In genomic region chr1:94246692-94247145, GRCh38 we compare ENCODE assay signal across 8 cellular contexts. TPM values are rescaled to one million over a fixed set of nuclear protein-coding genes. Genes with fewer than 3 reads are reported as not detected.
DNase-seq lines count a peak whose midpoint lies in the region; ATAC-seq and TF ChIP-seq lines count a peak whose summit lies in the region.

No MANE protein-coding gene starts in this region.

- no peak for TF ChIP-seq EP300 in SK-N-SH (IDR thresholded peaks at IDR 0.05; ENCODE audit: borderline replicate concordance in 1 of 2, low read depth in 1 of 2, low read length in 1 of 2)

- H4K20me1 ChIP-seq in SK-N-SH (ENCODE audit: insufficient read depth) = no peaks in the 10 kb centered on the region

- peak overlapping the region; percentile 59 to 80 for H3K4me3 ChIP-seq in SK-N-SH (ENCODE audit: low read depth in 2 of 2, low read length in 1 of 2)
- H3K4me3 ChIP-seq in foreskin fibroblast (ENCODE audit: low read depth in 1 of 2, low read length in 2 of 2) = peak overlapping the region; percentile 63 to 92
- peak overlapping the region; percentile 59 for H3K4me3 ChIP-seq in parathyroid adenoma (ENCODE audit: low read depth, low read length)

- CTCF ChIA-PET in SK-N-SH (lab: Yijun Ruan, JAX) = interaction anchor here (0.6 to 4.2 kb wide), 6 partner anchors 11 to 207 kb away, joined by 3 to 29 read pairs (median 11); no protein-coding TSS in a partner anchor

- H3K9me2 ChIP-seq in SK-N-SH = no peaks in the 10 kb centered on the region

- no peak for TF ChIP-seq RAD21 in SK-N-SH (IDR thresholded peaks at IDR 0.05; ENCODE audit: low read length)

- peaks cover 0 to 9% of the 10 kb centered on the region in 2 experiments; a peak in 2 of 4 replicates for H3K4me1 ChIP-seq in SK-N-SH (ENCODE audit: control insufficient read depth in 1 of 2, insufficient read depth in 2 of 2, low read depth in 1 of 2, low read length in 1 of 2)
- peaks cover 2% of the 10 kb centered on the region for H3K4me1 ChIP-seq in parathyroid adenoma

- ATAC-seq in GM21526 (IDR thresholded peaks at IDR 0.05; ENCODE audit: low FRiP score, unreplicated experiment) = no peak

- no peaks in the 10 kb centered on the region for H3K27me3 ChIP-seq in SK-N-SH (ENCODE audit: insufficient read depth)
- H3K27me3 ChIP-seq in parathyroid adenoma (ENCODE audit: control insufficient read depth, insufficient read depth, low read length) = no peaks in the 10 kb centered on the region

- no peaks in the 10 kb centered on the region for H3K36me3 ChIP-seq in SK-N-SH (replicated peaks in 1 of 2; ENCODE audit: control insufficient read depth in 1 of 2, insufficient read depth in 2 of 2, low read length in 1 of 2)
- no peaks in the 10 kb centered on the region for H3K36me3 ChIP-seq in parathyroid adenoma (ENCODE audit: control insufficient read depth, insufficient read depth, low read length)

- H3K4me2 ChIP-seq in SK-N-SH (peak overlapping the region; percentile 66), parathyroid adenoma (ENCODE audit: low read length) (peak overlapping the region; percentile 95)

- H3K9ac ChIP-seq in SK-N-SH (peak overlapping the region; percentile 55), parathyroid adenoma (no peak overlapping the region)

- DNase-seq in ELF-1 (ENCODE audit: low read depth, low spot score) (peak; percentile 25), SK-N-SH (peak; percentile 28), foreskin fibroblast (no peak), NCI-H748 treated with DMSO at 0.1 percent for 48 hours (lab: John Stamatoyannopoulos, UW) (no peak), NCI-H2171 (lab: John Stamatoyannopoulos, UW) (no peak)
- DNase-seq in stimulated activated CD4-positive, alpha-beta T cell treated with anti-CD3 and anti-CD28 coated beads, Interleukin-2, amount 100 ng/mL, for 48 hours = no peak

- peaks cover 23% of the 10 kb centered on the region; the same call in 1 of the 2 replicates for H3K79me2 ChIP-seq in SK-N-SH (ENCODE audit: insufficient read depth)
- no peaks in the 10 kb centered on the region for H3K79me2 ChIP-seq in parathyroid adenoma

- TF ChIP-seq CTCF in SK-N-SH (IDR thresholded peaks at IDR 0.05) (no peak), foreskin fibroblast (IDR thresholded peaks at IDR 0.05; ENCODE audit: low read depth, low read length) (no peak), parathyroid adenoma (IDR thresholded peaks at IDR 0.05) (no peak)

- H3K27ac ChIP-seq in SK-N-SH (ENCODE audit: low read depth in 2 of 2, low read length in 1 of 2) (no peak overlapping the region), parathyroid adenoma (peak overlapping the region; percentile 70)

- H2AFZ ChIP-seq in SK-N-SH (ENCODE audit: low read depth) (peak overlapping the region; percentile 74; the same call in 1 of the 2 replicates), parathyroid adenoma (peak overlapping the region; percentile 82)

- H3K9me3 ChIP-seq in SK-N-SH (peaks cover 9% of the 10 kb centered on the region), parathyroid adenoma (ENCODE audit: control insufficient read depth, low read length) (no peaks in the 10 kb centered on the region)

- POLR2A ChIA-PET in SK-N-SH (lab: Yijun Ruan, JAX) = interaction anchor here (1.6 kb wide), 1 partner anchor 9 kb away, joined by 11 read pairs; the partner anchor contains the start of gene ARHGAP29

- 50% methylated on average over 12 of the region's 12 CpGs for WGBS in SK-N-SH (ENCODE audit: low lambda C conversion rate)

- H3F3A ChIP-seq in SK-N-SH (replicated peaks; ENCODE audit: insufficient read depth) = peaks cover 10% of the 10 kb centered on the region

TF ChIP-seq in SK-N-SH, 30 proteins besides CTCF, POLR2A, EP300 and RAD21:
- no peak for TF ChIP-seq IRF3 (IDR thresholded peaks at IDR 0.05; ENCODE audit: low read depth, low read length)
- TF ChIP-seq GABPA (IDR thresholded peaks at IDR 0.05; ENCODE audit: low read depth) = no peak
- no peak for TF ChIP-seq MXI1 (IDR thresholded peaks at IDR 0.05; ENCODE audit: low read depth, low read length)
- TF ChIP-seq SMC3 (IDR thresholded peaks at IDR 0.05; ENCODE audit: low read depth, low read length) = no peak
- no peak for TF ChIP-seq TCF12 (IDR thresholded peaks at IDR 0.05)
TF ChIP-seq in SK-N-SH: peak in this region for 0.

RNA-seq across cellular contexts. Expression of gene ARHGAP29, which starts 9.3 kb away (rescaled TPM):
- polyA plus RNA-seq in SK-N-SH (2012; rRNA removed) = 20.1 and 23.3 TPM in 2 replicates
- polyA plus RNA-seq in SK-N-SH (2012; cell fraction: cytosol; rRNA removed) = 24.8 and 27.1 TPM in 2 replicates
- polyA plus RNA-seq in SK-N-SH (2012; cell fraction: nucleus; rRNA removed) = 17.9 and 40.4 TPM in 2 replicates

Comparison
In these comparisons a context has a peak if more than half of its experiments do, and no peak if none do; other contexts are left out.
1. DNase-seq: peak in ELF-1 (single experiment) and SK-N-SH (single experiment); none in foreskin fibroblast (0 of 2), stimulated activated CD4-positive, alpha-beta T cell treated with anti-CD3 and anti-CD28 coated beads, Interleukin-2, amount 100 ng/mL, for 48 hours (0 of 2), NCI-H748 treated with DMSO at 0.1 percent for 48 hours (single experiment) and NCI-H2171 (single experiment).
2. Peak in every context shown above with its lines, with median percentiles within 50 percentile points of each other: H3K4me3 ChIP-seq.